Comparison of ENCODE assay signal across 8 cellular contexts in the genomic region with DNA sequence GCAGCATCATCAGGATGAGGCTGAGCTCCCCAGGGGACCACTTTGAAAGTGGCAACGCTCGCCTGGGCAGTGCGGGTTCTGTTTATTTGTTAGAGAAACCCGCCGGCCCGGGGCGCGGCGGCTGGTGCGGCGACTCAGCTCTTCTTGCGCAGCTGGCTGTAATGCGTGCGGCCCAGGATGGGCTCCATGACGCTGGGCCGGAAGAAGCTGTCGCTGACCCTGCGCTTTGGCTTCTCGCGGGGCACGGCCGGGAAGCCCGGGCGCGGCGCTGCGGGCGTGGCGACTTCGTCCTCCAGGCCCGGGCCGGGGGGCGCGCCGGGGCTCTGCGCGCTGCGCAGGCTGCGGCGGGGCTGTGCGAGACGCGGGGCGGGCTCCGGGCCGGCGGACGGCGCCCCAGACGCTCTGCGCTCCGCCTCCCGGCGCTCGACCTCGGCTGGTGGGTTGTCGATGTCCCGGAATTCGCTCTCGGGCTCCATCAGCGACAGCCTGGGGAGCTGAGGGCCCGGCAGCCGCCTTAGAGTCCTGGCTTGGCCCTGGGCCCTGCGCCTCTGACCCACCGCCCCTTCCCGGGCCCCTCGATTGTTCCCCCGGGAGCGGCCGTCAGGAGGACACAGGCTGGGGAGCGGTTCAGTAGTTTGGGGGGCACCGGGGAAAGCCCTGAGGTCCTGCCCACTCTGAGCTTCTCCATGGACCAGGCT. TPM values are rescaled to one million over a fixed set of nuclear protein-coding genes. Genes with fewer than 3 reads are reported as not detected.
DNase-seq lines count a peak whose midpoint lies in the region; ATAC-seq and TF ChIP-seq lines count a peak whose summit lies in the region.

No MANE protein-coding gene starts in this region.

- peak overlapping the region; percentile 17 to 65 (median 55) for H3K4me3 ChIP-seq in heart left ventricle

- peaks cover 28% of the 10 kb centered on the region for H3K27me3 Mint-ChIP-seq in activated T-cell treated with anti-CD3 and anti-CD28 coated beads, Interleukin-2, amount 50 U/mL, for 72 hours (ENCODE audit: low read depth)
- peaks cover 30% of the 10 kb centered on the region for H3K27me3 Mint-ChIP-seq in progenitor cell of endocrine pancreas

- no peaks in the 10 kb centered on the region for H3K36me3 ChIP-seq in heart left ventricle

- H3K4me1 ChIP-seq in heart left ventricle: peaks cover 0 to 31% (median 24%) of the 10 kb centered on the region in 12 donors

- 2 to 5% (median 3%) methylated on average over 35 to 72 of the region's 72 CpGs for WGBS in heart left ventricle, 4 donors

- TF ChIP-seq POLR2A in heart left ventricle (IDR thresholded peaks at IDR 0.05): peak in 1 of 2 donors; percentile 32

- ATAC-seq in HG02759 (IDR thresholded peaks at IDR 0.05; ENCODE audit: unreplicated experiment): peak; percentile 56
- peak; percentile 84 for ATAC-seq in activated T-cell treated with anti-CD3 and anti-CD28 coated beads, Interleukin-2, amount 50 U/mL, for 72 hours (replicated peaks in 1 of 2)
- ATAC-seq in heart left ventricle: peak; percentile 20 to 77 (median 66)
- no peak for ATAC-seq in HG03565 (IDR thresholded peaks at IDR 0.05; ENCODE audit: unreplicated experiment)

- DNase-seq in CD1c-positive myeloid dendritic cell (ENCODE audit: extremely low spot score) (peak; percentile 41), heart left ventricle (peak; percentile 70 to 83 (median 76)), progenitor cell of endocrine pancreas (ENCODE audit: low spot score, unreplicated experiment) (peak; percentile 38), GDM1 (lab: John Stamatoyannopoulos, UW) (no peak), NCI-H2081 treated with DMSO at 0.1 percent for 48 hours (lab: John Stamatoyannopoulos, UW) (no peak)
- peak; percentile 34 to 41 for DNase-seq in activated T-cell treated with anti-CD3 and anti-CD28 coated beads, Interleukin-2, amount 50 U/mL, for 72 hours

- no peaks in the 10 kb centered on the region for H3K27me3 ChIP-seq in heart left ventricle

- peak overlapping the region; percentile 38 to 47 for H3K4me3 Mint-ChIP-seq in activated T-cell treated with anti-CD3 and anti-CD28 coated beads, Interleukin-2, amount 50 U/mL, for 72 hours
- H3K4me3 Mint-ChIP-seq in progenitor cell of endocrine pancreas (ENCODE audit: low read depth): peak overlapping the region; percentile 42

- TF ChIP-seq CTCF in heart left ventricle (IDR thresholded peaks at IDR 0.05) (peak in 1 of 12 donors; percentile 2), progenitor cell of endocrine pancreas (IDR thresholded peaks at IDR 0.05; ENCODE audit: unreplicated experiment) (no peak)

- intact Hi-C loops in heart left ventricle (cut with DNase I): no loop called here

- H3K36me3 Mint-ChIP-seq in activated T-cell treated with anti-CD3 and anti-CD28 coated beads, Interleukin-2, amount 50 U/mL, for 72 hours (ENCODE audit: insufficient read depth in 2 of 2): no peaks in the 10 kb centered on the region
- H3K36me3 Mint-ChIP-seq in progenitor cell of endocrine pancreas (ENCODE audit: insufficient read depth): no peaks in the 10 kb centered on the region

- no peaks in the 10 kb centered on the region for H3K9me3 Mint-ChIP-seq in activated T-cell treated with anti-CD3 and anti-CD28 coated beads, Interleukin-2, amount 50 U/mL, for 72 hours
- H3K9me3 Mint-ChIP-seq in progenitor cell of endocrine pancreas (ENCODE audit: low read depth): no peaks in the 10 kb centered on the region

- H3K27ac ChIP-seq in heart left ventricle: peak overlapping the region; percentile 81 to 91 (median 86)

- H3K4me1 Mint-ChIP-seq in activated T-cell treated with anti-CD3 and anti-CD28 coated beads, Interleukin-2, amount 50 U/mL, for 72 hours (ENCODE audit: low read depth): no peaks in the 10 kb centered on the region
- H3K4me1 Mint-ChIP-seq in progenitor cell of endocrine pancreas (ENCODE audit: low read depth): peaks cover 3% of the 10 kb centered on the region

- H3K9me3 ChIP-seq in heart left ventricle: no peaks in the 10 kb centered on the region

- no peak overlapping the region for H3K27ac Mint-ChIP-seq in activated T-cell treated with anti-CD3 and anti-CD28 coated beads, Interleukin-2, amount 50 U/mL, for 72 hours
- no peak overlapping the region for H3K27ac Mint-ChIP-seq in progenitor cell of endocrine pancreas

RNA-seq across cellular contexts. Expression of a gene that starts 10.3 kb away (rescaled TPM):
- total RNA-seq in activated T-cell treated with anti-CD3 and anti-CD28 coated beads, Interleukin-2, amount 50 U/mL, for 72 hours: 1 to 10 TPM; 1.4 to 1.8 TPM
- total RNA-seq in heart left ventricle (1 to 10 TPM; 2.7 to 9.2 (median 3.5) TPM), progenitor cell of endocrine pancreas (21.8 and 22.8 TPM in 2 replicates)
- polyA plus RNA-seq in heart left ventricle: 1 to 10 TPM; 1.3 to 3.0 TPM

RNA-seq across cellular contexts. Expression of a gene that starts 13.6 kb away (rescaled TPM):
- total RNA-seq in activated T-cell treated with anti-CD3 and anti-CD28 coated beads, Interleukin-2, amount 50 U/mL, for 72 hours: 1 to 10 TPM in 1 of 2 donors, under 1 TPM in 1; 0.88 to 1.3 TPM
- 100 to 1,000 TPM in 1 of 9 donors, 10 to 100 TPM in 2, 1 to 10 TPM in 4, under 1 TPM in 2; 0.28 to 143 (median 3.3) TPM for total RNA-seq in heart left ventricle
- polyA plus RNA-seq in heart left ventricle: 10 to 100 TPM in 1 of 2 donors, 1 to 10 TPM in 1; 6.5 to 11.8 TPM
- 0.24 and 0.40 TPM in 2 replicates for total RNA-seq in progenitor cell of endocrine pancreas

RNA-seq across cellular contexts. Expression of a gene that starts 25.0 kb away (rescaled TPM):
- total RNA-seq in activated T-cell treated with anti-CD3 and anti-CD28 coated beads, Interleukin-2, amount 50 U/mL, for 72 hours: 1 to 10 TPM; 4.0 to 7.3 TPM
- 10 to 100 TPM in 6 of 9 donors, 1 to 10 TPM in 3; 7.0 to 23.0 (median 10.7) TPM for total RNA-seq in heart left ventricle
- 10 to 100 TPM in 1 of 2 donors, 1 to 10 TPM in 1; 5.9 to 11.0 TPM for polyA plus RNA-seq in heart left ventricle
- 4.8 and 4.9 TPM in 2 replicates for total RNA-seq in progenitor cell of endocrine pancreas

RNA-seq across cellular contexts. Expression of a gene that starts 25.0 kb away (rescaled TPM):
- under 1 TPM in 1 of 2 donors, not detected in 1; 0.19 TPM for total RNA-seq in activated T-cell treated with anti-CD3 and anti-CD28 coated beads, Interleukin-2, amount 50 U/mL, for 72 hours
- total RNA-seq in heart left ventricle: under 1 TPM in 1 of 9 donors, not detected in 8; 0.21 TPM
- polyA plus RNA-seq in heart left ventricle: under 1 TPM in 1 of 2 donors, not detected in 1; 0.10 TPM
- total RNA-seq in progenitor cell of endocrine pancreas: 0.91 and 1.3 TPM in 2 replicates

Comparison
In these comparisons a context has a peak if more than half of its experiments do, and no peak if none do; other contexts are left out.
1. DNase-seq: peak in CD1c-positive myeloid dendritic cell (single experiment), activated T-cell treated with anti-CD3 and anti-CD28 coated beads, Interleukin-2, amount 50 U/mL, for 72 hours (2 of 2), heart left ventricle (5 of 5) and progenitor cell of endocrine pancreas (single experiment); none in GDM1 (single experiment) and NCI-H2081 treated with DMSO at 0.1 percent for 48 hours (single experiment).